In genomic region chr14:52583544-52583943, GRCh38 we compare ENCODE assay signal across 17 cellular contexts.
"Had no signal": no experiment of that assay in that cellular context is flagged by ENCODE, and none has a peak within 500 bp of the region (broad histone marks: within the 10 kb centered on the region; RNA-seq: fewer than 3 reads in every experiment).

No MANE protein-coding gene starts in this region.

- ATAC-seq: gastrocnemius medialis, heart right ventricle, left lobe of liver, pancreas, T-helper 17 cell had no signal

- H3K4me1 ChIP-seq: adrenal gland, colonic mucosa, gastrocnemius medialis, heart right ventricle, pancreas had no signal

- H3K36me3 ChIP-seq: adrenal gland, colonic mucosa, gastrocnemius medialis, heart right ventricle, pancreas, thoracic aorta, WERI-Rb-1 had no signal

- DNase-seq: activated CD4-positive, alpha-beta memory T cell treated with anti-CD3 and anti-CD28 coated beads, Interleukin-2, amount 10 ng/mL, durations not matched to agents 7 days and 5 days; activated CD4-positive, alpha-beta T cell treated with anti-CD3 and anti-CD28 coated beads for 4 hours; activated effector memory CD4-positive, alpha-beta T cell treated with anti-CD3 and anti-CD28 coated beads, Interleukin-2, amount 50 U/mL, for 16 hours; activated T-cell treated with anti-CD3 and anti-CD28 coated beads, Interleukin-2, amount 50 U/mL, for 48 hours; adrenal gland; central memory CD4-positive, alpha-beta T cell; colonic mucosa; gastrocnemius medialis; heart right ventricle; naive B cell; pancreas; stimulated activated CD4-positive, alpha-beta T cell treated with anti-CD3 and anti-CD28 coated beads, Interleukin-12 subunit alpha, Interleukin-12 subunit beta, amount 100 ng/mL, for 4 hours; stimulated activated CD4-positive, alpha-beta T cell treated with anti-CD3 and anti-CD28 coated beads, Interleukin-2, amount 100 ng/mL, for 24 hours; T-helper 17 cell; WERI-Rb-1 had no signal

- H3K4me3 ChIP-seq: adrenal gland, colonic mucosa, gastrocnemius medialis, heart right ventricle, pancreas, thoracic aorta had no signal

- H3K27ac ChIP-seq: adrenal gland, colonic mucosa, gastrocnemius medialis, heart right ventricle, pancreas, thoracic aorta, WERI-Rb-1 had no signal

- H3K9me3 ChIP-seq: adrenal gland, colonic mucosa, gastrocnemius medialis, heart right ventricle, pancreas, thoracic aorta had no signal

- H3K27me3 ChIP-seq: adrenal gland, colonic mucosa, gastrocnemius medialis, heart right ventricle, pancreas had no signal
